Comparison of ENCODE assay signal across 1 cellular context in genomic region chr17:74868251-74868907, GRCh38.
TF ChIP-seq lines count a peak whose summit lies in the region.

No MANE protein-coding gene starts in this region.

TF ChIP-seq in endothelial cell of umbilical vein, 7 proteins besides CTCF, POLR2A, EP300 and RAD21:
- TF ChIP-seq FOS (IDR thresholded peaks at IDR 0.05; ENCODE audit: borderline replicate concordance, insufficient read depth, low read length), result no peak
- TF ChIP-seq GATA2 (IDR thresholded peaks at IDR 0.05; ENCODE audit: insufficient read depth, insufficient read length, low read depth, low read length), result peak; percentile 86
- no peak for TF ChIP-seq JUN (IDR thresholded peaks at IDR 0.05; ENCODE audit: borderline replicate concordance, insufficient read depth, insufficient read length, low read depth)
- no peak for TF ChIP-seq MYC (IDR thresholded peaks at IDR 0.05; ENCODE audit: low read depth, low read length)
- TF ChIP-seq EZH2 (IDR thresholded peaks at IDR 0.05; ENCODE audit: borderline replicate concordance, low read depth, low read length, severe bottlenecking), result no peak
- no peak for TF ChIP-seq MAX (IDR thresholded peaks at IDR 0.05; ENCODE audit: insufficient read depth, insufficient read length)
- no peak for TF ChIP-seq POLR2AphosphoS5 (IDR thresholded peaks at IDR 0.05; ENCODE audit: insufficient read depth, low read depth, low read length)
